In genomic region chr17:58335779-58336455, GRCh38 we compare ENCODE assay signal across 9 cellular contexts. TPM values are rescaled to one million over a fixed set of nuclear protein-coding genes. Genes with fewer than 3 reads are reported as not detected.
A peak's percentile ranks its signal among the peaks of the same experiment; 100 is the strongest.
DNase-seq lines count a peak whose midpoint lies in the region; ATAC-seq and TF ChIP-seq lines count a peak whose summit lies in the region.
"Had no signal": no experiment of that assay in that cellular context is flagged by ENCODE, and none has a peak within 500 bp of the region (broad histone marks: within the 10 kb centered on the region; RNA-seq: fewer than 3 reads in every experiment).

No MANE protein-coding gene starts in this region.

- H3K36me3 Mint-ChIP-seq in mesothelial cell of epicardium, result no peaks in the 10 kb centered on the region

- H3K27ac Mint-ChIP-seq in mesothelial cell of epicardium, result peak overlapping the region; percentile 23

- H3K27ac ChIP-seq in upper lobe of left lung (peak overlapping the region; percentile 89 to 95 (median 94)), psoas muscle (no peak overlapping the region)

- H3K27me3 ChIP-seq in upper lobe of left lung, result no peaks in the 10 kb centered on the region
- H3K27me3 ChIP-seq in psoas muscle (ENCODE audit: insufficient read depth in 3 of 3, low read length in 2 of 3), result peaks cover 0 to 23% (median 2%) of the 10 kb centered on the region in 3 donors

- H3K27me3 Mint-ChIP-seq in mesothelial cell of epicardium (ENCODE audit: low read depth), result no peaks in the 10 kb centered on the region

- no peak overlapping the region for H3K4me3 Mint-ChIP-seq in mesothelial cell of epicardium

- TF ChIP-seq CTCF in mesothelial cell of epicardium (IDR thresholded peaks at IDR 0.05; ENCODE audit: unreplicated experiment), result no peak
- no peak for TF ChIP-seq CTCF in upper lobe of left lung (IDR thresholded peaks at IDR 0.05)
- TF ChIP-seq CTCF in foreskin fibroblast (IDR thresholded peaks at IDR 0.05; ENCODE audit: low read depth, low read length), result no peak
- no peak for TF ChIP-seq CTCF in GM10266 (IDR thresholded peaks at IDR 0.05; ENCODE audit: control insufficient read depth, insufficient read depth, low read depth, missing control alignments)
- no peak for TF ChIP-seq CTCF in psoas muscle (IDR thresholded peaks at IDR 0.05)

- WGBS in upper lobe of left lung, 2 donors, result 52 to 63% methylated on average over 4 of the region's 4 CpGs
- WGBS in psoas muscle, 3 donors, result 57 to 73% (median 70%) methylated on average over 4 of the region's 4 CpGs

- H3K4me3 ChIP-seq in upper lobe of left lung, result no peak overlapping the region
- no peak overlapping the region for H3K4me3 ChIP-seq in foreskin fibroblast (ENCODE audit: low read depth in 1 of 2, low read length in 2 of 2)
- H3K4me3 ChIP-seq in psoas muscle, result no peak overlapping the region

- H3K9me3 ChIP-seq in upper lobe of left lung (no peaks in the 10 kb centered on the region), psoas muscle (no peaks in the 10 kb centered on the region)

- ATAC-seq in GM18498 (IDR thresholded peaks at IDR 0.05; ENCODE audit: unreplicated experiment) (peak; percentile 18), upper lobe of left lung (ENCODE audit: low FRiP score in 2 of 2) (no peak), psoas muscle (no peak)

- TF ChIP-seq POLR2A in upper lobe of left lung (IDR thresholded peaks at IDR 0.05), result peak in 1 of 4 donors; percentile 42

- peaks cover 17 to 62% (median 37%) of the 10 kb centered on the region in 4 donors for H3K4me1 ChIP-seq in upper lobe of left lung
- no peaks in the 10 kb centered on the region for H3K4me1 ChIP-seq in psoas muscle

- TF ChIP-seq EP300 in upper lobe of left lung (IDR thresholded peaks at IDR 0.05), result no peak

- H3K36me3 ChIP-seq in upper lobe of left lung, result no peaks in the 10 kb centered on the region
- no peaks in the 10 kb centered on the region for H3K36me3 ChIP-seq in psoas muscle (ENCODE audit: insufficient read depth in 1 of 2, low read depth in 1 of 2)

- no peaks in the 10 kb centered on the region for H3K9me3 Mint-ChIP-seq in mesothelial cell of epicardium

- peaks cover 40% of the 10 kb centered on the region for H3K4me1 Mint-ChIP-seq in mesothelial cell of epicardium

- intact Hi-C loops in psoas muscle (cut with DNase I), result no loop called here

- DNase-seq in NOMO-1 (lab: John Stamatoyannopoulos, UW; ENCODE audit: unreplicated experiment in 2 of 2) (peak; percentile 85 to 91), activated T-helper 1 cell treated with Interleukin-2 at 50 U/mL for 16 hours (ENCODE audit: low read depth) (peak; percentile 67), mesothelial cell of epicardium (ENCODE audit: low spot score in 2 of 2, unreplicated experiment in 2 of 2) (no peak), upper lobe of left lung (peak in 1 of 2 donors; percentile 70), foreskin fibroblast (no peak), GM10266 (ENCODE audit: extremely low spot score) (no peak), psoas muscle (no peak)

RNA-seq across cellular contexts. Expression of gene TSPOAP1, which starts 7.3 kb away (rescaled TPM):
- total RNA-seq in mesothelial cell of epicardium (87.2 to 88.8 TPM (median 88.4 TPM) in 3 replicates), upper lobe of left lung (10 to 100 TPM; 14.0 to 50.3 (median 24.1) TPM), psoas muscle (1 to 10 TPM; 2.3 to 6.6 (median 4.4) TPM)
- 1 to 10 TPM in 2 of 3 donors, under 1 TPM in 1; 0.40 to 2.1 (median 1.2) TPM for polyA plus RNA-seq in psoas muscle
- total RNA-seq: NCI-H460 had no signal

RNA-seq across cellular contexts. Expression of gene SUPT4H1, which starts 16.1 kb away (rescaled TPM):
- total RNA-seq in mesothelial cell of epicardium, result 76.8 to 90.7 TPM (median 86.6 TPM) in 3 replicates
- total RNA-seq in upper lobe of left lung, result 10 to 100 TPM; 22.0 to 80.5 (median 40.4) TPM
- total RNA-seq in psoas muscle, result 10 to 100 TPM; 52.1 to 58.9 (median 56.2) TPM
- 10 to 100 TPM; 56.6 to 86.8 (median 71.3) TPM for polyA plus RNA-seq in psoas muscle

RNA-seq across cellular contexts. Expression of gene MPO, which starts 55.2 kb away (rescaled TPM):
- not detected in 3 replicates for total RNA-seq in mesothelial cell of epicardium
- 1 to 10 TPM in 4 of 6 donors, under 1 TPM in 2; 0.71 to 4.6 (median 1.0) TPM for total RNA-seq in upper lobe of left lung
- under 1 TPM; 0.38 to 0.95 (median 0.57) TPM for total RNA-seq in psoas muscle
- polyA plus RNA-seq in psoas muscle, result under 1 TPM; 0.11 to 0.26 (median 0.14) TPM
- total RNA-seq: NCI-H460 had no signal

Comparison
In these comparisons a context has a peak if more than half of its experiments do, and no peak if none do; other contexts are left out.
1. DNase-seq: peak in NOMO-1 (2 of 2) and activated T-helper 1 cell treated with Interleukin-2 at 50 U/mL for 16 hours (single experiment); none in mesothelial cell of epicardium (0 of 2), foreskin fibroblast (0 of 2), GM10266 (single experiment) and psoas muscle (0 of 2).